In the genomic region with DNA sequence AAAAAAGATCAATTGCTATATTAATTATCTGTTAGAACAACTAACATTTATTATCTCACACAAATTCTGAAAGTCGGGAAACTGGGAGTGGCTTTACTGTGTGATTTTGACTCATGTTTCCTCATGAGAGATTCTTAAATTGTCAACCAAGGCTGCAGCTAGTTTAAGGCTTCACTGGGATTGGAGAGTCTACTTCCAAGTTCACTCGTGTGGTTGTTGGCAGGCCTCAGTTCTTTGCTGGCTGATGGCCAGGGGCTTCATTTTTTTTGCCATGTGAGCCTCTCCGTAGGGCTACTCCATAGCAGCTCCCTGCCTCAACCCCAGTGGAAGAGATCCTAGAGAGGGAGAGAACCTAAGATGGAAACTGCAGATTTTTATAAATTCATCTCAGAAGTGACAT, we compare ENCODE assay signal across 11 cellular contexts. TPM values are rescaled to one million over a fixed set of nuclear protein-coding genes. Genes with fewer than 3 reads are reported as not detected.
DNase-seq lines count a peak whose midpoint lies in the region; ATAC-seq and TF ChIP-seq lines count a peak whose summit lies in the region.
"Had no signal": no experiment of that assay in that cellular context is flagged by ENCODE, and none has a peak within 500 bp of the region (broad histone marks: within the 10 kb centered on the region; RNA-seq: fewer than 3 reads in every experiment).

No MANE protein-coding gene starts in this region.

- DNase-seq in NCI-H69 (lab: John Stamatoyannopoulos, UW): peak; percentile 0
- peak; percentile 62 for DNase-seq in epithelial cell of esophagus (ENCODE audit: low read depth)
- peak; percentile 59 to 91 for DNase-seq in lower leg skin (ENCODE audit: low spot score in 2 of 2)
- no peak for DNase-seq in thoracic aorta (ENCODE audit: low spot score)
- no peak for DNase-seq in stimulated activated naive CD4-positive, alpha-beta T cell (lab: John Stamatoyannopoulos, UW)
- no peak for DNase-seq in activated effector memory CD4-positive, alpha-beta T cell treated with Interleukin-2 at 50 U/mL for 16 hours
- DNase-seq in activated CD8-positive, alpha-beta memory T cell treated with anti-CD3 and anti-CD28 coated beads, Interleukin-2, amount 50 U/mL, for 48 hours: no peak
- DNase-seq: activated naive CD4-positive, alpha-beta T cell treated with anti-CD3 and anti-CD28 coated beads for 36 hours; nephron progenitor cell; WERI-Rb-1 had no signal

- H3K4me1 ChIP-seq in thoracic aorta (ENCODE audit: control insufficient read depth in 1 of 2, low read depth in 2 of 2): peaks cover 21 to 58% of the 10 kb centered on the region in 2 donors

- TF ChIP-seq CTCF in epithelial cell of esophagus (IDR thresholded peaks at IDR 0.05; ENCODE audit: insufficient read depth, low read depth, low read length, missing control alignments): no peak
- TF ChIP-seq CTCF in lower leg skin (IDR thresholded peaks at IDR 0.05): no peak
- TF ChIP-seq CTCF in thoracic aorta (IDR thresholded peaks at IDR 0.05): no peak

- H3K27ac ChIP-seq in thoracic aorta: peak overlapping the region in 1 of 2 donors; percentile 72
- H3K27ac ChIP-seq: WERI-Rb-1 had no signal

- no peaks in the 10 kb centered on the region for H3K36me3 ChIP-seq in thoracic aorta
- H3K36me3 ChIP-seq: WERI-Rb-1 had no signal

- H3K4me3 ChIP-seq in epithelial cell of esophagus (ENCODE audit: low read length) (no peak overlapping the region), lower leg skin (ENCODE audit: low read depth, poor library complexity, severe bottlenecking) (no peak overlapping the region), thoracic aorta (no peak overlapping the region)

- WGBS in lower leg skin, 2 donors: 11% methylated on average over 3 of the region's 3 CpGs

- no peaks in the 10 kb centered on the region for H3K27me3 ChIP-seq in thoracic aorta (replicated peaks; ENCODE audit: insufficient read depth)

- ATAC-seq in thoracic aorta (ENCODE audit: insufficient number of reproducible peaks, low FRiP score, low read depth) (peak; percentile 72), HG03095 (IDR thresholded peaks at IDR 0.05; ENCODE audit: unreplicated experiment) (no peak)

- intact Hi-C loops in lower leg skin (cut with DNase I; ENCODE audit: low total_unique reads): no loop called here

- TF ChIP-seq POLR2A in lower leg skin (IDR thresholded peaks at IDR 0.05): no peak

- no peaks in the 10 kb centered on the region for H3K9me3 ChIP-seq in thoracic aorta

RNA-seq across cellular contexts. Expression of gene LPAR6, which starts 24.5 kb away (rescaled TPM):
- total RNA-seq in lower leg skin (10 to 100 TPM; 18.0 to 35.3 (median 23.1) TPM), thoracic aorta (10 to 100 TPM; 24.8 to 46.6 TPM)

Comparison
In these comparisons a context has a peak if more than half of its experiments do, and no peak if none do; other contexts are left out.
1. DNase-seq: peak in NCI-H69 (single experiment), epithelial cell of esophagus (single experiment) and lower leg skin (2 of 2); none in thoracic aorta (single experiment), stimulated activated naive CD4-positive, alpha-beta T cell (0 of 6), activated effector memory CD4-positive, alpha-beta T cell treated with Interleukin-2 at 50 U/mL for 16 hours (single experiment) and activated CD8-positive, alpha-beta memory T cell treated with anti-CD3 and anti-CD28 coated beads, Interleukin-2, amount 50 U/mL, for 48 hours (single experiment).